Comparison of ENCODE assay signal across 8 cellular contexts in the genomic region with DNA sequence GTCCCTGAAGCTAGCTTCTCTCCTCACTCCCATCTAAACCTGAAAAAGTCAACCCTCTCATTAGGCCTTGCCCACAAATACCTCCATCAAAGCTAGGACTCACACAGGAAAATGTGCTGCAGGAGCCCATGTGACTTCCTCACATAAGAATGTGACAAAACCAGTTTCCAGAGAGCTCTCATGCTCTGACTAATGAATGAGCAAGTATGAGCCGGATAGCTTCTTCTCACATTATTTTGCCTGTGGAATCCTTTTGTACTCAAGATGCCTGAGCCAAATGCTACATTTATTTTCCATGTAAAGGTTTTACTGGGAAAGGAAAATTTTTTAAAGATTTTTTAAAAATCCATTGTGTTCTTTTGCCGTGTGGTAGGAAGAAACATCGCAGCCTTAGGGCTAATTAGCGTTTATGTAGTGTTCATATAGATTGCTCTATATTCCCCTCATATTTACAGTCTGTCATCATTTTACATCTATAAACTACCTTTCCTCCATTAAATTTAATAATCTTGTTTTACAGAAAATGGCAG.
A peak's percentile ranks its signal among the peaks of the same experiment; 100 is the strongest.
DNase-seq lines count a peak whose midpoint lies in the region; ATAC-seq and TF ChIP-seq lines count a peak whose summit lies in the region.

No MANE protein-coding gene starts in this region.

- no peak for TF ChIP-seq EP300 in stomach (IDR thresholded peaks at IDR 0.05)

- ATAC-seq in HG03439 (IDR thresholded peaks at IDR 0.05; ENCODE audit: unreplicated experiment): no peak

- TF ChIP-seq POLR2A in stomach (IDR thresholded peaks at IDR 0.05): no peak

- intact Hi-C loops in stomach (cut with DNase I; ENCODE audit: low total_unique reads): no loop called here

- DNase-seq in DMS79 treated with DMSO at 0.1 percent for 48 hours (lab: John Stamatoyannopoulos, UW) (peak; percentile 94), NCI-H226 (peak; percentile 75), myocyte (ENCODE audit: low read depth) (peak; percentile 70), NCI-H446 (lab: John Stamatoyannopoulos, UW) (no peak), epidermal melanocyte (ENCODE audit: insufficient read length, low spot score) (no peak), stomach (no peak)

- no peak overlapping the region for H3K4me3 ChIP-seq in stomach

- TF ChIP-seq CTCF in brain (conservative IDR thresholded peaks at IDR 0.05) (no peak), stomach (IDR thresholded peaks at IDR 0.05) (no peak)

- 76 to 88% (median 82%) methylated on average over 4 of the region's 4 CpGs for WGBS in stomach, 5 donors

- H3K4me1 ChIP-seq in stomach: peaks cover 0 to 6% (median 0%) of the 10 kb centered on the region in 4 donors

- H3K27me3 Mint-ChIP-seq in brain: no peaks in the 10 kb centered on the region

- H3K4me3 Mint-ChIP-seq in brain: no peak overlapping the region

- H3K27me3 ChIP-seq in stomach: no peaks in the 10 kb centered on the region

- H3K9me3 Mint-ChIP-seq in brain: peaks cover 0 to 3% (median 0%) of the 10 kb centered on the region in 5 experiments

- peaks cover 69% of the 10 kb centered on the region for H3K4me1 Mint-ChIP-seq in brain

- no peaks in the 10 kb centered on the region for H3K36me3 Mint-ChIP-seq in brain

- no peaks in the 10 kb centered on the region for H3K36me3 ChIP-seq in stomach

- H3K27ac Mint-ChIP-seq in brain: peak overlapping the region in 3 of 5 experiments; percentile 46 to 92 (median 66)

- H3K27ac ChIP-seq in stomach: no peak overlapping the region

- no peaks in the 10 kb centered on the region for H3K9me3 ChIP-seq in stomach

Comparison
In these comparisons a context has a peak if more than half of its experiments do, and no peak if none do; other contexts are left out.
1. DNase-seq: peak in DMS79 treated with DMSO at 0.1 percent for 48 hours (single experiment), NCI-H226 (single experiment) and myocyte (single experiment); none in NCI-H446 (0 of 2), epidermal melanocyte (single experiment) and stomach (single experiment).